ENCODE assay signal across 8 cellular contexts in genomic region chr11:90476442-90477007, GRCh38.
DNase-seq lines count a peak whose midpoint lies in the region; ATAC-seq and TF ChIP-seq lines count a peak whose summit lies in the region.

No MANE protein-coding gene starts in this region.

- H4K20me1 ChIP-seq in smooth muscle cell (ENCODE audit: low read depth), result no peaks in the 10 kb centered on the region

- H3K9ac ChIP-seq in smooth muscle cell (ENCODE audit: low read depth), result no peak overlapping the region

- H3K4me1 Mint-ChIP-seq in T-helper 2 cell treated with Interferon-gamma antibody and Interleukin-4, amounts not matched to agents 5 μg/mL and 100 μg/mL, for 36 hours (ENCODE audit: low read depth), result no peaks in the 10 kb centered on the region

- H3F3A ChIP-seq in smooth muscle cell (ENCODE audit: low read depth), result no peaks in the 10 kb centered on the region

- no peaks in the 10 kb centered on the region for H3K79me2 ChIP-seq in smooth muscle cell (ENCODE audit: low read depth)

- no peak overlapping the region for H3K4me2 ChIP-seq in smooth muscle cell

- no peak overlapping the region for H3K27ac Mint-ChIP-seq in T-helper 2 cell treated with Interferon-gamma antibody and Interleukin-4, amounts not matched to agents 5 μg/mL and 100 μg/mL, for 36 hours

- H3K4me3 ChIP-seq in HL-60 (replicated peaks; ENCODE audit: insufficient read depth, low read length) (no peak overlapping the region), fibroblast of mammary gland (ENCODE audit: control insufficient read depth, low read depth, low read length) (no peak overlapping the region), smooth muscle cell (no peak overlapping the region)

- H3K36me3 Mint-ChIP-seq in T-helper 2 cell treated with Interferon-gamma antibody and Interleukin-4, amounts not matched to agents 5 μg/mL and 100 μg/mL, for 36 hours (ENCODE audit: low read depth), result no peaks in the 10 kb centered on the region

- TF ChIP-seq CTCF in HL-60 (IDR thresholded peaks at IDR 0.05; ENCODE audit: insufficient read depth, low read length) (peak; percentile 22), fibroblast of mammary gland (conservative IDR thresholded peaks at IDR 0.05; ENCODE audit: control insufficient read depth, insufficient read depth, low read depth, low read length) (peak; percentile 10), smooth muscle cell (IDR thresholded peaks at IDR 0.05; ENCODE audit: borderline replicate concordance, insufficient read depth, poor library complexity, severe bottlenecking) (peak; percentile 53)

- WGBS in smooth muscle cell (ENCODE audit: low lambda C conversion rate), result 48% methylated on average over 2 of the region's 2 CpGs

- H3K27ac ChIP-seq in HL-60 (replicated peaks) (no peak overlapping the region), smooth muscle cell (ENCODE audit: low read depth) (no peak overlapping the region)

- peak; percentile 86 for ATAC-seq in GM18502 (IDR thresholded peaks at IDR 0.05; ENCODE audit: poor library complexity, unreplicated experiment)

- peak; percentile 62 to 78 for DNase-seq in AML-193 (lab: John Stamatoyannopoulos, UW)
- peak; percentile 30 to 42 for DNase-seq in HL-60 (ENCODE audit: low read depth in 1 of 2, low spot score in 1 of 2)
- DNase-seq in SHP77 (lab: John Stamatoyannopoulos, UW), result peak; percentile 30 to 64
- DNase-seq in fibroblast of mammary gland (ENCODE audit: low read depth), result peak; percentile 26
- no peak for DNase-seq in smooth muscle cell (lab: John Stamatoyannopoulos, UW; ENCODE audit: unreplicated experiment)
- DNase-seq in T-helper 2 cell treated with Interferon-gamma antibody and Interleukin-4, amounts not matched to agents 5 μg/mL and 100 μg/mL, for 36 hours (ENCODE audit: low spot score), result no peak
- no peak for DNase-seq in NCI-H187 treated with DMSO at 0.1 percent for 48 hours (lab: John Stamatoyannopoulos, UW)

- no peaks in the 10 kb centered on the region for H3K27me3 ChIP-seq in HL-60 (ENCODE audit: insufficient read depth, poor library complexity, severe bottlenecking)
- no peaks in the 10 kb centered on the region for H3K27me3 ChIP-seq in smooth muscle cell (ENCODE audit: low read depth)

- H3K36me3 ChIP-seq in smooth muscle cell (ENCODE audit: low read depth), result no peaks in the 10 kb centered on the region

- no peak overlapping the region for H2AFZ ChIP-seq in smooth muscle cell (ENCODE audit: low read depth)

- H3K4me3 Mint-ChIP-seq in T-helper 2 cell treated with Interferon-gamma antibody and Interleukin-4, amounts not matched to agents 5 μg/mL and 100 μg/mL, for 36 hours, result no peak overlapping the region

- no peaks in the 10 kb centered on the region for H3K4me1 ChIP-seq in smooth muscle cell (ENCODE audit: low read depth)

- no peaks in the 10 kb centered on the region for H3K27me3 Mint-ChIP-seq in T-helper 2 cell treated with Interferon-gamma antibody and Interleukin-4, amounts not matched to agents 5 μg/mL and 100 μg/mL, for 36 hours (ENCODE audit: low read depth)

- no peaks in the 10 kb centered on the region for H3K9me3 Mint-ChIP-seq in T-helper 2 cell treated with Interferon-gamma antibody and Interleukin-4, amounts not matched to agents 5 μg/mL and 100 μg/mL, for 36 hours

- no peaks in the 10 kb centered on the region for H3K9me3 ChIP-seq in smooth muscle cell (replicated peaks; ENCODE audit: low read depth)

Comparison
In these comparisons a context has a peak if more than half of its experiments do, and no peak if none do; other contexts are left out.
1. DNase-seq: peak in AML-193 (2 of 2), HL-60 (2 of 2), SHP77 (2 of 2) and fibroblast of mammary gland (single experiment); none in smooth muscle cell (single experiment), T-helper 2 cell treated with Interferon-gamma antibody and Interleukin-4, amounts not matched to agents 5 μg/mL and 100 μg/mL, for 36 hours (single experiment) and NCI-H187 treated with DMSO at 0.1 percent for 48 hours (single experiment).
2. Peak in every context shown above with its lines, with median percentiles within 50 percentile points of each other: CTCF ChIP-seq.